Comparison of ENCODE assay signal across 1 cellular context in genomic region chr6:35522660-35523658, GRCh38.
TF ChIP-seq lines count a peak whose summit lies in the region.

No MANE protein-coding gene starts in this region.

TF ChIP-seq in HepG2, 621 proteins besides CTCF, POLR2A, EP300 and RAD21 (continues in another document):
- peak; percentile 75 for TF ChIP-seq PATZ1 (CRISPR knock-in tag; IDR thresholded peaks at IDR 0.05)
- no peak for TF ChIP-seq SOX6 (IDR thresholded peaks at IDR 0.05)
- no peak; the same call in 1 of the 2 replicates for TF ChIP-seq SOX6 (CRISPR knock-in tag; IDR thresholded peaks at IDR 0.05)
- TF ChIP-seq YY1 (IDR thresholded peaks at IDR 0.05; ENCODE audit: insufficient read depth, insufficient replicate concordance, low read depth, low read length), result peak; percentile 16
- 0 out of 2 replicates have a peak, but pooled peaks have one; percentile 22 for TF ChIP-seq ARNT2 (CRISPR knock-in tag; IDR thresholded peaks at IDR 0.05; ENCODE audit: low read depth)
- 0 out of 2 replicates have a peak, but pooled peaks have one; percentile 57 for TF ChIP-seq IRF1 (CRISPR knock-in tag; IDR thresholded peaks at IDR 0.05; ENCODE audit: low read depth)
- TF ChIP-seq DRAP1 (CRISPR knock-in tag; IDR thresholded peaks at IDR 0.05), result 0 out of 2 replicates have a peak, but pooled peaks have one; percentile 27
- 0 out of 2 replicates have a peak, but pooled peaks have one; percentile 12 for TF ChIP-seq MXD3 (CRISPR knock-in tag; IDR thresholded peaks at IDR 0.05)
- 0 out of 2 replicates have a peak, but pooled peaks have one; percentile 43 for TF ChIP-seq HOXA5 (CRISPR knock-in tag; IDR thresholded peaks at IDR 0.05)
- 0 out of 2 replicates have a peak, but pooled peaks have one; percentile 27 for TF ChIP-seq ZNF710 (CRISPR knock-in tag; IDR thresholded peaks at IDR 0.05; ENCODE audit: borderline replicate concordance)
- TF ChIP-seq SP1 (IDR thresholded peaks at IDR 0.05), result no peak
- TF ChIP-seq SP1 (CRISPR knock-in tag; IDR thresholded peaks at IDR 0.05), result 0 out of 2 replicates have a peak, but pooled peaks have one; percentile 15
- peak; percentile 96; the same call in 1 of the 2 replicates for TF ChIP-seq ZNF512B (CRISPR knock-in tag; IDR thresholded peaks at IDR 0.05; ENCODE audit: borderline replicate concordance)
- TF ChIP-seq ZNF891 (CRISPR knock-in tag; IDR thresholded peaks at IDR 0.05), result 0 out of 2 replicates have a peak, but pooled peaks have one; percentile 20
- 0 out of 2 replicates have a peak, but pooled peaks have one; percentile 30 for TF ChIP-seq ZNF761 (CRISPR knock-in tag; conservative IDR thresholded peaks at IDR 0.05)
- 0 out of 2 replicates have a peak, but pooled peaks have one; percentile 33 for TF ChIP-seq ZNF230 (CRISPR knock-in tag; IDR thresholded peaks at IDR 0.05)
- TF ChIP-seq ZNF263 (CRISPR knock-in tag; IDR thresholded peaks at IDR 0.05), result 0 out of 2 replicates have a peak, but pooled peaks have one; percentile 24
- TF ChIP-seq FOSL2 (CRISPR knock-in tag; IDR thresholded peaks at IDR 0.05), result peak; percentile 19; the same call in 1 of the 2 replicates
- no peak for TF ChIP-seq ATF7 (IDR thresholded peaks at IDR 0.05)
- peak; percentile 51; the same call in 1 of the 2 replicates for TF ChIP-seq ATF7 (CRISPR knock-in tag; IDR thresholded peaks at IDR 0.05)
- TF ChIP-seq GATAD1 (CRISPR knock-in tag; IDR thresholded peaks at IDR 0.05), result peak; percentile 17; the same call in 1 of the 2 replicates
- no peak for TF ChIP-seq JARID2 (CRISPR knock-in tag; IDR thresholded peaks at IDR 0.05; ENCODE audit: insufficient replicate concordance)
- peak; percentile 86; the same call in 1 of the 2 replicates for TF ChIP-seq ZNF501 (CRISPR knock-in tag; IDR thresholded peaks at IDR 0.05)
- TF ChIP-seq KMT2A (CRISPR knock-in tag; IDR thresholded peaks at IDR 0.05), result peak; percentile 35; the same call in 1 of the 2 replicates
- 0 out of 2 replicates have a peak, but pooled peaks have one; percentile 24 for TF ChIP-seq ZBTB38 (CRISPR knock-in tag; IDR thresholded peaks at IDR 0.05)
- peak; percentile 62; the same call in 1 of the 2 replicates for TF ChIP-seq KMT2B (CRISPR knock-in tag; IDR thresholded peaks at IDR 0.05)
- TF ChIP-seq ZNF790 (CRISPR knock-in tag; IDR thresholded peaks at IDR 0.05; ENCODE audit: borderline replicate concordance), result no peak
- TF ChIP-seq SALL1 (CRISPR knock-in tag; IDR thresholded peaks at IDR 0.05), result peak; percentile 46; the same call in 1 of the 2 replicates
- peak in 1 of 2 experiments; percentile 52; a peak in 1 of 4 replicates for TF ChIP-seq KLF16 (CRISPR knock-in tag; IDR thresholded peaks at IDR 0.05)
- TF ChIP-seq HMGXB3 (CRISPR knock-in tag; IDR thresholded peaks at IDR 0.05; ENCODE audit: borderline replicate concordance), result peak; percentile 58; the same call in 1 of the 2 replicates
- 0 out of 2 replicates have a peak, but pooled peaks have one; percentile 58 for TF ChIP-seq DNMT3B (CRISPR knock-in tag; conservative IDR thresholded peaks at IDR 0.05)
- TF ChIP-seq ERF (CRISPR knock-in tag; IDR thresholded peaks at IDR 0.05), result peak; percentile 34; the same call in 1 of the 2 replicates
- TF ChIP-seq SP5 (CRISPR knock-in tag; IDR thresholded peaks at IDR 0.05; ENCODE audit: borderline replicate concordance, low read depth), result 0 out of 2 replicates have a peak, but pooled peaks have one; percentile 17
- 0 out of 2 replicates have a peak, but pooled peaks have one; percentile 8 for TF ChIP-seq EED (CRISPR knock-in tag; IDR thresholded peaks at IDR 0.05)
- TF ChIP-seq ZNF274 (CRISPR knock-in tag; IDR thresholded peaks at IDR 0.05), result peak; percentile 56; the same call in 1 of the 2 replicates
- no peak for TF ChIP-seq GZF1 (CRISPR knock-in tag; IDR thresholded peaks at IDR 0.05)
- TF ChIP-seq FOXA3 (CRISPR knock-in tag; IDR thresholded peaks at IDR 0.05), result 0 out of 2 replicates have a peak, but pooled peaks have one; percentile 19
- TF ChIP-seq RARA (CRISPR knock-in tag; IDR thresholded peaks at IDR 0.05), result 0 out of 2 replicates have a peak, but pooled peaks have one; percentile 14
- 0 out of 2 replicates have a peak, but pooled peaks have one; percentile 21 for TF ChIP-seq ZNF34 (CRISPR knock-in tag; IDR thresholded peaks at IDR 0.05; ENCODE audit: borderline replicate concordance)
- no peak for TF ChIP-seq ZNF839 (CRISPR knock-in tag; IDR thresholded peaks at IDR 0.05; ENCODE audit: borderline replicate concordance)
- TF ChIP-seq HMGXB4 (CRISPR knock-in tag; IDR thresholded peaks at IDR 0.05; ENCODE audit: borderline replicate concordance in 1 of 2, low read depth in 1 of 2), result peak; percentile 80 to 81; a peak in 3 of 4 replicates
- TF ChIP-seq ZNF563 (CRISPR knock-in tag; IDR thresholded peaks at IDR 0.05), result 0 out of 2 replicates have a peak, but pooled peaks have one; percentile 24
- 0 out of 2 replicates have a peak, but pooled peaks have one; percentile 51 for TF ChIP-seq ZNF607 (CRISPR knock-in tag; IDR thresholded peaks at IDR 0.05; ENCODE audit: borderline replicate concordance)
- TF ChIP-seq SP2 (CRISPR knock-in tag; IDR thresholded peaks at IDR 0.05), result 0 out of 2 replicates have a peak, but pooled peaks have one; percentile 17
- TF ChIP-seq GMEB1 (CRISPR knock-in tag; IDR thresholded peaks at IDR 0.05; ENCODE audit: borderline replicate concordance), result no peak
- peak; percentile 58; the same call in 1 of the 2 replicates for TF ChIP-seq KAT8 (CRISPR knock-in tag; IDR thresholded peaks at IDR 0.05)
- TF ChIP-seq FOXA1 (IDR thresholded peaks at IDR 0.05), result no peak
- peak; percentile 47 for TF ChIP-seq FOXA1 (CRISPR knock-in tag; IDR thresholded peaks at IDR 0.05)
- peak; percentile 8 for TF ChIP-seq ZFP36 (IDR thresholded peaks at IDR 0.05; ENCODE audit: borderline replicate concordance, low read depth, low read length, partially characterized antibody)
